ENCODE assay signal across 27 cellular contexts in genomic region chr7:46099091-46099490, GRCh38.
"Had no signal": no experiment of that assay in that cellular context is flagged by ENCODE, and none has a peak within 500 bp of the region (broad histone marks: within the 10 kb centered on the region; RNA-seq: fewer than 3 reads in every experiment).

No MANE protein-coding gene starts in this region.

- H3K27ac ChIP-seq: coronary artery, esophagus squamous epithelium, foreskin keratinocyte, gastroesophageal sphincter, heart left ventricle, hepatocyte, ovary, psoas muscle, right lobe of liver, thyroid gland had no signal

- H3K4me2 ChIP-seq: hepatocyte had no signal

- FAIRE-seq: endometrium, kidney, small intestine had no signal

- H3K4me1 ChIP-seq: esophagus squamous epithelium, foreskin keratinocyte, gastroesophageal sphincter, psoas muscle, right lobe of liver, thyroid gland had no signal

- H2AFZ ChIP-seq: hepatocyte had no signal

- H3K4me3 ChIP-seq: coronary artery, esophagus squamous epithelium, gastroesophageal sphincter, heart left ventricle, hepatocyte, lung, ovary, psoas muscle, right lobe of liver, thyroid gland had no signal

- H3K27me3 ChIP-seq: esophagus squamous epithelium, foreskin keratinocyte, gastroesophageal sphincter, heart left ventricle, hepatocyte, right lobe of liver, thyroid gland had no signal

- H3K79me2 ChIP-seq: hepatocyte had no signal

- DNase-seq: effector memory CD8-positive, alpha-beta T cell; erythroblast; esophagus squamous epithelium; foreskin keratinocyte; heart left ventricle; kidney; natural killer cell; occipital lobe; ovary; posterior cingulate gyrus; psoas muscle; right lobe of liver; small intestine; stimulated activated CD4-positive, alpha-beta T cell treated with anti-CD3 and anti-CD28 coated beads, Interleukin-12 subunit alpha, Interleukin-12 subunit beta, amount 100 ng/mL, for 4 hours; stimulated activated CD4-positive, alpha-beta T cell treated with anti-CD3 and anti-CD28 coated beads, Interleukin-1b, Interleukin-23, amount 100 ng/mL, for 48 hours; stimulated activated CD4-positive, alpha-beta T cell treated with anti-CD3 and anti-CD28 coated beads, Interleukin-4, amount 100 ng/mL, for 1 hour; stimulated activated CD8-positive, alpha-beta memory T cell treated with anti-CD3 and anti-CD28 coated beads, Interleukin-4, amount 100 ng/mL, for 48 hours; stimulated activated naive CD4-positive, alpha-beta T cell; stimulated activated naive CD8-positive, alpha-beta T cell treated with anti-CD3 and anti-CD28 coated beads, Interleukin-15, amount 100 ng/mL, for 72 hours; thyroid gland; trophoblast cell had no signal

- H3K36me3 ChIP-seq: esophagus squamous epithelium, gastroesophageal sphincter, heart left ventricle, ovary, right lobe of liver, thyroid gland had no signal

- ATAC-seq: effector memory CD8-positive, alpha-beta T cell; foreskin keratinocyte; gastroesophageal sphincter; heart left ventricle; left lobe of liver; natural killer cell; psoas muscle; right lobe of liver; stimulated activated naive CD8-positive, alpha-beta T cell treated with anti-CD3 and anti-CD28 coated beads, Interleukin-15, amount 100 ng/mL, for 72 hours had no signal

- H3K9me3 ChIP-seq: esophagus squamous epithelium, gastroesophageal sphincter, heart left ventricle, ovary, psoas muscle, right lobe of liver, thyroid gland had no signal
